Comparison of ENCODE assay signal across 22 cellular contexts in genomic region chr4:84952776-84953175, GRCh38.
"Had no signal": no experiment of that assay in that cellular context is flagged by ENCODE, and none has a peak within 500 bp of the region (broad histone marks: within the 10 kb centered on the region; RNA-seq: fewer than 3 reads in every experiment).

No MANE protein-coding gene starts in this region.

- H3K9me3 Mint-ChIP-seq: activated naive CD4-positive, alpha-beta T cell treated with anti-CD3 and anti-CD28 coated beads for 36 hours; activated T-cell treated with anti-CD3 and anti-CD28 coated beads, Interleukin-2, amount 50 U/mL, for 4 hours; nephron progenitor cell; stimulated activated naive CD8-positive, alpha-beta T cell treated with anti-CD3 and anti-CD28 coated beads, Interleukin-15, Interleukin-2, amounts not matched to agents 100 ng/mL and 50 ng/mL, for 24 hours had no signal

- H3K4me3 Mint-ChIP-seq: activated naive CD4-positive, alpha-beta T cell treated with anti-CD3 and anti-CD28 coated beads for 36 hours; activated T-cell treated with anti-CD3 and anti-CD28 coated beads, Interleukin-2, amount 50 U/mL, for 4 hours; dendritic cell treated with granulocyte-macrophage colony-stimulating factor and Interleukin-4, amounts not matched to agents 40 ng/mL and 50 ng/mL, for 4 days; nephron progenitor cell; stimulated activated naive CD8-positive, alpha-beta T cell treated with anti-CD3 and anti-CD28 coated beads, Interleukin-15, Interleukin-2, amounts not matched to agents 100 ng/mL and 50 ng/mL, for 24 hours had no signal

- H3K27me3 Mint-ChIP-seq: dendritic cell treated with granulocyte-macrophage colony-stimulating factor and Interleukin-4, amounts not matched to agents 40 ng/mL and 50 ng/mL, for 4 days; stimulated activated naive CD8-positive, alpha-beta T cell treated with anti-CD3 and anti-CD28 coated beads, Interleukin-15, Interleukin-2, amounts not matched to agents 100 ng/mL and 50 ng/mL, for 24 hours had no signal

- H3K27ac ChIP-seq: left lung, right atrium auricular region, transverse colon, vagina had no signal

- H3K27ac Mint-ChIP-seq: activated naive CD4-positive, alpha-beta T cell treated with anti-CD3 and anti-CD28 coated beads for 36 hours; dendritic cell treated with granulocyte-macrophage colony-stimulating factor and Interleukin-4, amounts not matched to agents 40 ng/mL and 50 ng/mL, for 4 days; nephron progenitor cell; stimulated activated naive CD8-positive, alpha-beta T cell treated with anti-CD3 and anti-CD28 coated beads, Interleukin-15, Interleukin-2, amounts not matched to agents 100 ng/mL and 50 ng/mL, for 24 hours had no signal

- H3K27me3 ChIP-seq: left lung, right atrium auricular region, transverse colon, vagina had no signal

- H3K36me3 ChIP-seq: left lung, right atrium auricular region, transverse colon, vagina had no signal

- DNase-seq: activated CD4-positive, alpha-beta T cell treated with anti-CD3 and anti-CD28 coated beads, Interleukin-2, amount 50 U/mL, for 1 hour; activated CD4-positive, CD25-positive, alpha-beta regulatory T cell treated with anti-CD3 and anti-CD28 coated beads, Interleukin-2, amount 50 U/mL, for 72 hours; activated CD8-positive, alpha-beta memory T cell treated with anti-CD3 and anti-CD28 coated beads, Interleukin-2, amount 50 U/mL, for 4 hours; activated naive CD4-positive, alpha-beta T cell treated with anti-CD3 and anti-CD28 coated beads for 36 hours; activated T-cell treated with anti-CD3 and anti-CD28 coated beads, Interleukin-2, amount 50 U/mL, for 4 hours; aorta; cerebellar nuclear complex; effector CD8-positive, alpha-beta T cell; glutamatergic neuron; hypothalamus; islet precursor cell; left lung; midbrain; nephron progenitor cell; posterior cingulate gyrus; stimulated activated CD4-positive, alpha-beta T cell treated with anti-CD3 and anti-CD28 coated beads, Interleukin-2, amount 100 ng/mL, for 48 hours; T-helper 2 cell; transverse colon had no signal

- H3K4me3 ChIP-seq: left lung, right atrium auricular region, transverse colon, vagina had no signal

- ATAC-seq: activated T-cell treated with anti-CD3 and anti-CD28 coated beads, Interleukin-2, amount 50 U/mL, for 4 hours had no signal

- H3K9me3 ChIP-seq: left lung, right atrium auricular region, transverse colon, vagina had no signal
